In the genomic region with DNA sequence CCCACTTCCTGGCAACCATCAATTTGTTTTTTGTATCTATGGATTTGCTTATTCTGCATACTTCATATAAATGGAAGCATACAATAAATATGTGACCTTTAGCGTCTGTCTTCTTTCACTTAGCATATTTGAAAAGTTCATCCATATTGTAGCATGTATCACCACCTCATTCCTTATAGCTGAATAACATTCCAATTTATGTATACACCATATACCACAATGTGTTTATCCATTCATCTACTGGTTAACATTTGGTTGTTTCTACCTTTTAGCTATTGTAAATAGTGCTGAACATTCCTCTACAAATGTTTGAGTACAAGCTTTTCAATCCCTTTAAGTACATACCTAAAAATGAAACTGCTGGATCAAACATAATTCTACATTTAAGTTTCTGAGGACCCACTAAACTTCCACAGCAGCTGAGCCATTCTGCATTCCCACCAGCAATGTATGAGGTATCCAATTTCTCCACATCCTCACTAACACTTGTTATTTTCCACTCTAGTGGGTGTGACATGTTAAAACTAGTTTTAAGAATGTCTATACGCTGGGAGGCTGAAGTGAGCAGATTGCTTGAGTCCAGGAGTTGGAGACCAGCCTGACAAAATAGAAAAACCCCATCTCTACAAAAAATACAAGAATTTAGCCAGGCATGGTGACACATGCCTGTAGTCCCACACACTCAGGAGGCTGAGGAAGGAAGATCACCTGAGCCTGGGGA, we compare ENCODE assay signal across 15 cellular contexts. TPM values are rescaled to one million over a fixed set of nuclear protein-coding genes. Genes with fewer than 3 reads are reported as not detected.
A peak's percentile ranks its signal among the peaks of the same experiment; 100 is the strongest.
DNase-seq lines count a peak whose midpoint lies in the region; ATAC-seq and TF ChIP-seq lines count a peak whose summit lies in the region.
"Had no signal": no experiment of that assay in that cellular context is flagged by ENCODE, and none has a peak within 500 bp of the region (broad histone marks: within the 10 kb centered on the region; RNA-seq: fewer than 3 reads in every experiment).

No MANE protein-coding gene starts in this region.

- no peak for ATAC-seq in CD4-positive, CD25-positive, alpha-beta regulatory T cell (ENCODE audit: low read depth in 2 of 2)
- no peak for ATAC-seq in HG03039 (IDR thresholded peaks at IDR 0.05; ENCODE audit: unreplicated experiment)
- ATAC-seq: left lobe of liver had no signal

- peaks cover 27 to 49% (median 45%) of the 10 kb centered on the region in 4 donors for H3K4me1 Mint-ChIP-seq in CD4-positive, CD25-positive, alpha-beta regulatory T cell
- H3K4me1 Mint-ChIP-seq in mesothelial cell of epicardium, result peaks cover 28% of the 10 kb centered on the region

- no peaks in the 10 kb centered on the region for H3K36me3 ChIP-seq in CD4-positive, CD25-positive, alpha-beta regulatory T cell (ENCODE audit: control insufficient read depth, insufficient read depth, low read length)
- H3K36me3 ChIP-seq in Karpas-422 (ENCODE audit: insufficient read depth, low read length) (no peaks in the 10 kb centered on the region), ascending aorta (no peaks in the 10 kb centered on the region), uterus (no peaks in the 10 kb centered on the region)

- no peak overlapping the region for H3K4me2 ChIP-seq in Karpas-422 (ENCODE audit: low read depth, low read length, poor library complexity, severe bottlenecking)
- H3K4me2 ChIP-seq: BLaER1 had no signal

- peak overlapping the region in 2 of 3 donors; percentile 20 to 71 for H3K27ac Mint-ChIP-seq in CD4-positive, CD25-positive, alpha-beta regulatory T cell
- peak overlapping the region; percentile 88 for H3K27ac Mint-ChIP-seq in mesothelial cell of epicardium
- H3K27ac Mint-ChIP-seq: activated T-helper 2 cell treated with anti-CD3 and anti-CD28 coated beads, Interferon-gamma antibody, Interleukin-2, Interleukin-4, amounts not matched to agents 10 μg/mL and 5 μg/mL and 100 μg/mL, durations not matched to agents 14 hours and 24 hours and 36 hours had no signal

- TF ChIP-seq POLR2A in uterus (IDR thresholded peaks at IDR 0.05), result no peak

- no peaks in the 10 kb centered on the region for H3K36me3 Mint-ChIP-seq in CD4-positive, CD25-positive, alpha-beta regulatory T cell
- no peaks in the 10 kb centered on the region for H3K36me3 Mint-ChIP-seq in mesothelial cell of epicardium

- no peaks in the 10 kb centered on the region; the same call in 1 of the 2 replicates for H4K20me1 ChIP-seq in Karpas-422 (ENCODE audit: insufficient read depth, low read depth, low read length)

- intact Hi-C loops in ascending aorta (cut with DNase I), result no loop called here
- intact Hi-C loops in uterus (cut with DNase I; ENCODE audit: low total_unique reads), result no loop called here

- no peak overlapping the region for H2AFZ ChIP-seq in Karpas-422 (ENCODE audit: low read length)

- no peaks in the 10 kb centered on the region for H3K27me3 ChIP-seq in CD4-positive, CD25-positive, alpha-beta regulatory T cell (ENCODE audit: control insufficient read depth, insufficient read depth, low read length)
- H3K27me3 ChIP-seq in Karpas-422 (ENCODE audit: low read length) (no peaks in the 10 kb centered on the region), ascending aorta (no peaks in the 10 kb centered on the region), uterus (no peaks in the 10 kb centered on the region)
- H3K27me3 ChIP-seq: BLaER1 had no signal

- H3K27ac ChIP-seq in CD4-positive, CD25-positive, alpha-beta regulatory T cell (ENCODE audit: insufficient read depth, low read length, poor library complexity, severe bottlenecking), result no peak overlapping the region
- H3K27ac ChIP-seq in Karpas-422 (ENCODE audit: low read length), result peak overlapping the region; percentile 58
- H3K27ac ChIP-seq in ascending aorta, result peak overlapping the region; percentile 51 to 59
- H3K27ac ChIP-seq in uterus, result no peak overlapping the region
- H3K27ac ChIP-seq: BLaER1 had no signal

- no peaks in the 10 kb centered on the region for H3K27me3 Mint-ChIP-seq in CD4-positive, CD25-positive, alpha-beta regulatory T cell
- H3K27me3 Mint-ChIP-seq in mesothelial cell of epicardium (ENCODE audit: low read depth), result no peaks in the 10 kb centered on the region

- no peak overlapping the region for H3K4me3 Mint-ChIP-seq in CD4-positive, CD25-positive, alpha-beta regulatory T cell
- no peak overlapping the region for H3K4me3 Mint-ChIP-seq in mesothelial cell of epicardium

- no peaks in the 10 kb centered on the region for H3K4me1 ChIP-seq in CD4-positive, CD25-positive, alpha-beta regulatory T cell (ENCODE audit: control insufficient read depth, insufficient read depth, low read length, poor library complexity, severe bottlenecking)
- H3K4me1 ChIP-seq in Karpas-422 (ENCODE audit: low read length) (peaks cover 84% of the 10 kb centered on the region), ascending aorta (peaks cover 0 to 37% of the 10 kb centered on the region in 2 donors), uterus (no peaks in the 10 kb centered on the region)

- TF ChIP-seq CTCF in ascending aorta (IDR thresholded peaks at IDR 0.05), result no peak
- TF ChIP-seq CTCF in mesothelial cell of epicardium (IDR thresholded peaks at IDR 0.05; ENCODE audit: unreplicated experiment), result no peak
- TF ChIP-seq CTCF in uterus (IDR thresholded peaks at IDR 0.05), result no peak

- no peak for DNase-seq in CD4-positive, CD25-positive, alpha-beta regulatory T cell
- DNase-seq in Karpas-422 (no peak), ascending aorta (ENCODE audit: low spot score in 2 of 2) (no peak), mesothelial cell of epicardium (ENCODE audit: low spot score in 2 of 2, unreplicated experiment in 2 of 2) (no peak), NCI-H187 (lab: John Stamatoyannopoulos, UW) (no peak), NCI-H1105 (lab: John Stamatoyannopoulos, UW) (no peak), uterus (no peak)
- DNase-seq: activated CD4-positive, alpha-beta T cell treated with anti-CD3 and anti-CD28 coated beads for 4 hours; caudate nucleus; H7; NCI-H345 had no signal

- peaks cover 0 to 2% (median 0%) of the 10 kb centered on the region in 7 donors for H3K9me3 Mint-ChIP-seq in CD4-positive, CD25-positive, alpha-beta regulatory T cell
- H3K9me3 Mint-ChIP-seq in mesothelial cell of epicardium, result no peaks in the 10 kb centered on the region
- H3K9me3 Mint-ChIP-seq: activated T-helper 2 cell treated with anti-CD3 and anti-CD28 coated beads, Interferon-gamma antibody, Interleukin-2, Interleukin-4, amounts not matched to agents 10 μg/mL and 5 μg/mL and 100 μg/mL, durations not matched to agents 14 hours and 24 hours and 36 hours had no signal

- peaks cover 87% of the 10 kb centered on the region for H3K79me2 ChIP-seq in Karpas-422 (ENCODE audit: low read length)

- H3K9me3 ChIP-seq in CD4-positive, CD25-positive, alpha-beta regulatory T cell (ENCODE audit: control insufficient read depth in 2 of 2, low read length in 2 of 2), result no peaks in the 10 kb centered on the region
- H3K9me3 ChIP-seq in Karpas-422 (ENCODE audit: low read length) (no peaks in the 10 kb centered on the region), ascending aorta (peaks cover 0 to 7% of the 10 kb centered on the region in 2 donors), uterus (no peaks in the 10 kb centered on the region)
- H3K9me3 ChIP-seq: BLaER1 had no signal

- no peak overlapping the region for H3K9ac ChIP-seq in Karpas-422 (ENCODE audit: low read length)
- H3K9ac ChIP-seq: BLaER1 had no signal

- no peaks in the 10 kb centered on the region for H3K9me2 ChIP-seq in Karpas-422 (replicated peaks; ENCODE audit: insufficient read depth, low read length)

- H3K4me3 ChIP-seq in CD4-positive, CD25-positive, alpha-beta regulatory T cell (ENCODE audit: low read depth, low read length), result no peak overlapping the region
- H3K4me3 ChIP-seq in Karpas-422 (ENCODE audit: low read length) (no peak overlapping the region), ascending aorta (no peak overlapping the region), uterus (no peak overlapping the region)
- H3K4me3 ChIP-seq: BLaER1 had no signal

RNA-seq across cellular contexts. Expression of a gene that starts 32.9 kb away (rescaled TPM):
- total RNA-seq in CD4-positive, CD25-positive, alpha-beta regulatory T cell, result 22.4 TPM
- 10 to 100 TPM in 1 of 4 donors, 1 to 10 TPM in 3; 8.5 to 10.1 (median 9.8) TPM for polyA plus RNA-seq in CD4-positive, CD25-positive, alpha-beta regulatory T cell
- 33.7 and 41.7 TPM in 2 replicates for total RNA-seq in Karpas-422 (2014; rRNA removed; shearing (Covaris generic); ENCODE audit: low replicate concordance)
- total RNA-seq in ascending aorta, result 18.8 TPM
- total RNA-seq in mesothelial cell of epicardium, result 32.7 to 33.3 TPM (median 33.2 TPM) in 3 replicates
- 10 to 100 TPM; 15.6 to 58.8 (median 38.2) TPM for total RNA-seq in uterus

Comparison
In these comparisons a context has a peak if more than half of its experiments do, and no peak if none do; other contexts are left out.
1. H3K27ac ChIP-seq: peak in Karpas-422 (single experiment) and ascending aorta (2 of 2); none in CD4-positive, CD25-positive, alpha-beta regulatory T cell (single experiment) and uterus (0 of 2).